Comparison of ENCODE assay signal across 1 cellular context in genomic region chr7:64904008-64904407, GRCh38.
A peak's percentile ranks its signal among the peaks of the same experiment; 100 is the strongest.
TF ChIP-seq lines count a peak whose summit lies in the region.

No MANE protein-coding gene starts in this region.

TF ChIP-seq in K562, 482 proteins besides CTCF, POLR2A, EP300 and RAD21:
- peak; percentile 48; the same call in 1 of the 2 replicates for TF ChIP-seq ZBTB40 (IDR thresholded peaks at IDR 0.05)
- no peak for TF ChIP-seq ZBTB40 (CRISPR knock-in tag; IDR thresholded peaks at IDR 0.05)
- TF ChIP-seq ZNF384 (IDR thresholded peaks at IDR 0.05; ENCODE audit: low read depth, low read length) = no peak
- TF ChIP-seq DPF2 (IDR thresholded peaks at IDR 0.05) = 0 out of 2 replicates have a peak, but pooled peaks have one; percentile 10
- peak; percentile 69; the same call in 1 of the 2 replicates for TF ChIP-seq TRIM28 (IDR thresholded peaks at IDR 0.05)
- TF ChIP-seq ZC3H8 (IDR thresholded peaks at IDR 0.05) = 0 out of 2 replicates have a peak, but pooled peaks have one; percentile 18
- TF ChIP-seq ERF (CRISPR knock-in tag; IDR thresholded peaks at IDR 0.05) = no peak
- TF ChIP-seq PKNOX1 (IDR thresholded peaks at IDR 0.05) = 0 out of 2 replicates have a peak, but pooled peaks have one; percentile 17
- TF ChIP-seq BCOR (IDR thresholded peaks at IDR 0.05) = peak; percentile 66
- TF ChIP-seq RBBP5 (IDR thresholded peaks at IDR 0.05; ENCODE audit: borderline replicate concordance, insufficient read depth, low read length, poor library complexity, severe bottlenecking) = peak; percentile 6
- no peak for TF ChIP-seq ZBTB9 (CRISPR knock-in tag; IDR thresholded peaks at IDR 0.05)
- TF ChIP-seq SMARCA5 (IDR thresholded peaks at IDR 0.05) = peak; percentile 63; the same call in 1 of the 2 replicates
- TF ChIP-seq KAT8 (IDR thresholded peaks at IDR 0.05; ENCODE audit: low read depth) = no peak
- peak in 1 of 2 experiments; percentile 35; a peak in 1 of 4 replicates for TF ChIP-seq TRIM24 (IDR thresholded peaks at IDR 0.05)
- TF ChIP-seq NR4A1 (CRISPR knock-in tag; IDR thresholded peaks at IDR 0.05) = no peak
- TF ChIP-seq NR4A1 (tag; IDR thresholded peaks at IDR 0.05) = no peak
- TF ChIP-seq NUFIP1 (IDR thresholded peaks at IDR 0.05; ENCODE audit: partially characterized antibody) = no peak
- peak; percentile 42 to 60; a peak in 2 of 4 replicates for TF ChIP-seq MLLT1 (IDR thresholded peaks at IDR 0.05)
- 0 out of 4 replicates have a peak, but pooled peaks of 1 of the 2 experiments have one; percentile 22 for TF ChIP-seq HDAC1 (IDR thresholded peaks at IDR 0.05)
- peak in 2 of 3 experiments; percentile 39 to 76 for TF ChIP-seq YY1 (IDR thresholded peaks at IDR 0.05; ENCODE audit: borderline replicate concordance in 1 of 3, control insufficient read depth in 1 of 3, extremely low read depth in 1 of 3, insufficient read depth in 3 of 3, insufficient read length in 1 of 3, insufficient replicate concordance in 2 of 3, low read depth in 1 of 3, low read length in 2 of 3)
- no peak for TF ChIP-seq RNF219 (CRISPR knock-in tag; IDR thresholded peaks at IDR 0.05)
